18 cellular contexts compared by ENCODE assay signal in the genomic region with DNA sequence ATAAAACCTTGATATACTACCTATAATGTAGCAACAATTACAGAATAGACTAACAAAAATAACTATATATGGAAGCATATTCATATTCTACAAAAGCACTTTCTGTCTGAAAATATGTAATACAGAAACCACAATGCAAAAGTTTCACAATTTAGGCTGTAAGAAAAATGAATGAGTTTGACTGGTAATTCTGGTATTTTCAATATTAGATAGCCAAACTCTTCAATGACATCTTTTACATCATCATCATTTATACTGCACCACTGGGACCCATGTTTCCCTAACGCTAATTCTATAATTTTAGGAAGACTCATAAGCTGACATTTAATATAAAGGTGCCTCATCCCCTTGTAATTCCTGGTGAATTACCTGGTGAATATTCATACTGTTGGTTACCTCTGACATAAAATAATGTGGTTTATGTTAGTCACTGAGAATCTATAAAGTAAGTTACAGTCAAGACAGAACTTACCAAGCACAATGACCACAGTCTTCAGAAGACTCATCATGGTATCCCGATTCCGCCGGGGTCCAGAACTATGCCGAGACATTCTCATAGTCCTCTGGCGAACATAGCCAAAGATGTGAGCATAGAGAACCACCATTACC.
DNase-seq lines count a peak whose midpoint lies in the region; ATAC-seq, FAIRE-seq and TF ChIP-seq lines count a peak whose summit lies in the region.
"Had no signal": no experiment of that assay in that cellular context is flagged by ENCODE, and none has a peak within 500 bp of the region (broad histone marks: within the 10 kb centered on the region; RNA-seq: fewer than 3 reads in every experiment).

No MANE protein-coding gene starts in this region.

- H3K36me3 ChIP-seq in GM23248 (ENCODE audit: low read depth): peaks cover 21% of the 10 kb centered on the region; the same call in 1 of the 2 replicates
- H3K36me3 ChIP-seq in PC-3 (ENCODE audit: low read depth, low read length): peaks cover 77% of the 10 kb centered on the region
- peaks cover 8% of the 10 kb centered on the region for H3K36me3 ChIP-seq in bronchial epithelial cell (ENCODE audit: control insufficient read depth, insufficient read depth, low read length)
- H3K36me3 ChIP-seq: BLaER1 treated with 17β-estradiol and CSF1 and Interleukin-3, amounts not matched to agents 10 nM and 100 nM had no signal

- H3F3A ChIP-seq in GM23248 (ENCODE audit: insufficient read depth) (peaks cover 52% of the 10 kb centered on the region), PC-3 (ENCODE audit: low read length, unreplicated experiment) (no peaks in the 10 kb centered on the region)

- intact Hi-C loops in PC-3 (cut with micrococcal nuclease): no loop called here
- intact Hi-C loops in left colon (cut with DNase I, micrococcal nuclease): no loop called here

- peaks cover 58% of the 10 kb centered on the region for H3K4me1 ChIP-seq in GM23248 (ENCODE audit: insufficient read depth)
- H3K4me1 ChIP-seq in PC-3 (ENCODE audit: insufficient read depth, low read length): peaks cover 58% of the 10 kb centered on the region

- peaks cover 12% of the 10 kb centered on the region for H3K9me3 Mint-ChIP-seq in stimulated activated effector memory CD8-positive, alpha-beta T cell treated with anti-CD3 and anti-CD28 coated beads, Interleukin-12 subunit alpha, Interleukin-12 subunit beta, amount 100 ng/mL, for 72 hours
- H3K9me3 Mint-ChIP-seq: GM23338 had no signal

- CTCF ChIA-PET in PC-3 (lab: Charles Lee): no interaction called here

- no peak overlapping the region for H3K27ac Mint-ChIP-seq in stimulated activated effector memory CD8-positive, alpha-beta T cell treated with anti-CD3 and anti-CD28 coated beads, Interleukin-12 subunit alpha, Interleukin-12 subunit beta, amount 100 ng/mL, for 72 hours
- H3K27ac Mint-ChIP-seq: B cell; CD8-positive, alpha-beta T cell; GM23338 had no signal

- H3K4me2 ChIP-seq in GM23248 (ENCODE audit: unreplicated experiment): no peak overlapping the region
- H3K4me2 ChIP-seq in PC-3 (ENCODE audit: low read length): no peak overlapping the region
- H3K4me2 ChIP-seq: BLaER1 treated with 17β-estradiol and CSF1 and Interleukin-3, amounts not matched to agents 10 nM and 100 nM; GM23338 had no signal

- H2AFZ ChIP-seq in GM23248 (no peak overlapping the region), PC-3 (ENCODE audit: low read length) (no peak overlapping the region)
- H2AFZ ChIP-seq: GM23338 had no signal

- in situ Hi-C loops in GM23248 (cut with MboI): no loop called here

- H3K9me3 ChIP-seq in GM23248 (ENCODE audit: low read depth): no peaks in the 10 kb centered on the region
- no peaks in the 10 kb centered on the region for H3K9me3 ChIP-seq in PC-3 (ENCODE audit: low read length)

- FAIRE-seq in bronchial epithelial cell (lab: Jason Lieb, UNC): peak; percentile 13
- FAIRE-seq: GM19239 had no signal

- no TSS peak for BruUV-seq in PC-3 (replicated peaks; lab: Mats Ljungman, UMichigan)

- 93 to 97% methylated on average over 6 of the region's 6 CpGs for WGBS in GM23248 (ENCODE audit: low coverage in 1 of 2, low lambda C conversion rate in 2 of 2, missing lambda C conversion rate in 2 of 2), 2 experiments

- no peak overlapping the region for H3K4me3 Mint-ChIP-seq in stimulated activated effector memory CD8-positive, alpha-beta T cell treated with anti-CD3 and anti-CD28 coated beads, Interleukin-12 subunit alpha, Interleukin-12 subunit beta, amount 100 ng/mL, for 72 hours
- H3K4me3 Mint-ChIP-seq: B cell; CD8-positive, alpha-beta T cell; GM23338 had no signal

- peaks cover 90% of the 10 kb centered on the region for H3K79me2 ChIP-seq in GM23248 (ENCODE audit: insufficient read depth)
- peaks cover 92% of the 10 kb centered on the region for H3K79me2 ChIP-seq in PC-3 (ENCODE audit: low read length)

- H3K4me3 ChIP-seq in GM23248: no peak overlapping the region
- no peak overlapping the region for H3K4me3 ChIP-seq in PC-3 (ENCODE audit: low read length)
- no peak overlapping the region for H3K4me3 ChIP-seq in bronchial epithelial cell (ENCODE audit: low read depth, low read length)
- H3K4me3 ChIP-seq: BLaER1 treated with 17β-estradiol and CSF1 and Interleukin-3, amounts not matched to agents 10 nM and 100 nM; GM23338 had no signal

- H3K27me3 ChIP-seq in GM23248 (replicated peaks; ENCODE audit: insufficient read depth): no peaks in the 10 kb centered on the region
- H3K27me3 ChIP-seq in PC-3 (ENCODE audit: low read length): no peaks in the 10 kb centered on the region
- no peaks in the 10 kb centered on the region for H3K27me3 ChIP-seq in bronchial epithelial cell (ENCODE audit: control insufficient read depth, insufficient read depth, low read length)

- POLR2A ChIA-PET in PC-3 (lab: Charles Lee; ENCODE audit: unreplicated experiment): no interaction called here

- no peak for ATAC-seq in PC-3
- ATAC-seq in stimulated activated effector memory CD8-positive, alpha-beta T cell treated with anti-CD3 and anti-CD28 coated beads, Interleukin-12 subunit alpha, Interleukin-12 subunit beta, amount 100 ng/mL, for 72 hours: peak; percentile 24
- ATAC-seq in left colon: no peak
- no peak for ATAC-seq in HG02970 (IDR thresholded peaks at IDR 0.05; ENCODE audit: low FRiP score, unreplicated experiment)
- ATAC-seq in HG02610 (IDR thresholded peaks at IDR 0.05; ENCODE audit: unreplicated experiment): no peak
- ATAC-seq: CD8-positive, alpha-beta T cell; GM23338; HCT116 had no signal

- no peaks in the 10 kb centered on the region for H3K36me3 Mint-ChIP-seq in stimulated activated effector memory CD8-positive, alpha-beta T cell treated with anti-CD3 and anti-CD28 coated beads, Interleukin-12 subunit alpha, Interleukin-12 subunit beta, amount 100 ng/mL, for 72 hours
- H3K36me3 Mint-ChIP-seq: CD8-positive, alpha-beta T cell had no signal

- H3K27ac ChIP-seq in GM23248 (peak overlapping the region; percentile 48; the same call in 1 of the 2 replicates), PC-3 (ENCODE audit: low read length) (peak overlapping the region; percentile 100)
- H3K27ac ChIP-seq: BLaER1 treated with 17β-estradiol and CSF1 and Interleukin-3, amounts not matched to agents 10 nM and 100 nM had no signal

- no peak overlapping the region for H3K9ac ChIP-seq in GM23248
- H3K9ac ChIP-seq in PC-3 (ENCODE audit: low read length): peak overlapping the region; percentile 66
- H3K9ac ChIP-seq: BLaER1 treated with 17β-estradiol and CSF1 and Interleukin-3, amounts not matched to agents 10 nM and 100 nM had no signal

- H3K9me2 ChIP-seq in GM23248 (ENCODE audit: insufficient read depth): no peaks in the 10 kb centered on the region
- no peaks in the 10 kb centered on the region for H3K9me2 ChIP-seq in PC-3 (replicated peaks; ENCODE audit: low read length)

- TF ChIP-seq CTCF in PC-3 (conservative IDR thresholded peaks at IDR 0.05; ENCODE audit: low read depth, low read length) (no peak), bronchial epithelial cell (IDR thresholded peaks at IDR 0.05; ENCODE audit: insufficient read depth, low read length, severe bottlenecking) (no peak)

- no peak for DNase-seq in GM23248
- DNase-seq in PC-3: peak; percentile 50
- no peak for DNase-seq in bronchial epithelial cell (ENCODE audit: low read depth)
- DNase-seq in stimulated activated effector memory CD8-positive, alpha-beta T cell treated with anti-CD3 and anti-CD28 coated beads, Interleukin-12 subunit alpha, Interleukin-12 subunit beta, amount 100 ng/mL, for 72 hours (ENCODE audit: low spot score in 2 of 2): no peak
- no peak for DNase-seq in left colon
- DNase-seq: 8988T; Calu3; CD8-positive, alpha-beta T cell; DMS79 treated with DMSO at 0.1 percent for 48 hours; GF-D8; H7 had no signal

- no peaks in the 10 kb centered on the region for H4K20me1 ChIP-seq in GM23248 (ENCODE audit: insufficient read depth)
- H4K20me1 ChIP-seq in PC-3 (ENCODE audit: low read length): no peaks in the 10 kb centered on the region
- H4K20me1 ChIP-seq: BLaER1 treated with 17β-estradiol and CSF1 and Interleukin-3, amounts not matched to agents 10 nM and 100 nM had no signal

- no peaks in the 10 kb centered on the region for H3K4me1 Mint-ChIP-seq in stimulated activated effector memory CD8-positive, alpha-beta T cell treated with anti-CD3 and anti-CD28 coated beads, Interleukin-12 subunit alpha, Interleukin-12 subunit beta, amount 100 ng/mL, for 72 hours
